ENCODE assay signal across 1 cellular context in genomic region chr15:99495430-99496301, GRCh38.
TF ChIP-seq lines count a peak whose summit lies in the region.

No MANE protein-coding gene starts in this region.

TF ChIP-seq in HepG2, 621 proteins besides CTCF, POLR2A, EP300 and RAD21 (continued from another document and continues in another):
- no peak for TF ChIP-seq ZBTB40 (IDR thresholded peaks at IDR 0.05)
- TF ChIP-seq ZBTB40 (CRISPR knock-in tag; IDR thresholded peaks at IDR 0.05), result 0 out of 2 replicates have a peak, but pooled peaks have one; percentile 51
- TF ChIP-seq PAXIP1 (CRISPR knock-in tag; conservative IDR thresholded peaks at IDR 0.05), result peak; percentile 42; the same call in 1 of the 2 replicates
- TF ChIP-seq GFI1 (CRISPR knock-in tag; IDR thresholded peaks at IDR 0.05; ENCODE audit: borderline replicate concordance), result 0 out of 2 replicates have a peak, but pooled peaks have one; percentile 40
- TF ChIP-seq ZBTB7B (CRISPR knock-in tag; IDR thresholded peaks at IDR 0.05), result peak; percentile 55; the same call in 1 of the 2 replicates
- TF ChIP-seq ELF1 (CRISPR knock-in tag; IDR thresholded peaks at IDR 0.05), result peak; percentile 81
- TF ChIP-seq TEAD3 (CRISPR knock-in tag; optimal IDR thresholded peaks at IDR 0.05; ENCODE audit: borderline replicate concordance), result peak; percentile 5
- peak; percentile 60 for TF ChIP-seq UBTF (CRISPR knock-in tag; IDR thresholded peaks at IDR 0.05)
- TF ChIP-seq THAP9 (CRISPR knock-in tag; IDR thresholded peaks at IDR 0.05; ENCODE audit: borderline replicate concordance), result peak; percentile 27; the same call in 1 of the 2 replicates
- TF ChIP-seq ZFX (CRISPR knock-in tag; IDR thresholded peaks at IDR 0.05; ENCODE audit: low read depth), result peak; percentile 67
- TF ChIP-seq SALL1 (CRISPR knock-in tag; IDR thresholded peaks at IDR 0.05), result peak; percentile 74
- peak; percentile 66; the same call in 1 of the 2 replicates for TF ChIP-seq ZNF747 (CRISPR knock-in tag; IDR thresholded peaks at IDR 0.05; ENCODE audit: borderline replicate concordance)
- 0 out of 2 replicates have a peak, but pooled peaks have one; percentile 20 for TF ChIP-seq ZNF296 (CRISPR knock-in tag; conservative IDR thresholded peaks at IDR 0.05)
- TF ChIP-seq ZNF687 (CRISPR knock-in tag; IDR thresholded peaks at IDR 0.05), result peak; percentile 77
- TF ChIP-seq ZNF280B (CRISPR knock-in tag; IDR thresholded peaks at IDR 0.05; ENCODE audit: borderline replicate concordance), result peak; percentile 36; the same call in 1 of the 2 replicates
- peak; percentile 58; the same call in 1 of the 2 replicates for TF ChIP-seq ZNF292 (CRISPR knock-in tag; IDR thresholded peaks at IDR 0.05; ENCODE audit: borderline replicate concordance, low read depth)
- 0 out of 2 replicates have a peak, but pooled peaks have one; percentile 9 for TF ChIP-seq BCL6 (CRISPR knock-in tag; IDR thresholded peaks at IDR 0.05)
- TF ChIP-seq ZNF460 (CRISPR knock-in tag; IDR thresholded peaks at IDR 0.05; ENCODE audit: borderline replicate concordance), result no peak
- no peak for TF ChIP-seq MAZ (IDR thresholded peaks at IDR 0.05; ENCODE audit: borderline replicate concordance, low read depth, low read length)
- TF ChIP-seq MAZ (CRISPR knock-in tag; IDR thresholded peaks at IDR 0.05; ENCODE audit: low read depth), result peak; percentile 38; the same call in 1 of the 2 replicates
- TF ChIP-seq ZNF770 (CRISPR knock-in tag; IDR thresholded peaks at IDR 0.05), result no peak
- TF ChIP-seq ZNF337 (CRISPR knock-in tag; IDR thresholded peaks at IDR 0.05; ENCODE audit: borderline replicate concordance, low read depth), result 0 out of 2 replicates have a peak, but pooled peaks have one; percentile 17
- TF ChIP-seq TARDBP (CRISPR knock-in tag; IDR thresholded peaks at IDR 0.05), result 0 out of 2 replicates have a peak, but pooled peaks have one; percentile 26
- TF ChIP-seq ZNF33A (CRISPR knock-in tag; IDR thresholded peaks at IDR 0.05; ENCODE audit: borderline replicate concordance), result no peak
- TF ChIP-seq ZNF792 (CRISPR knock-in tag; IDR thresholded peaks at IDR 0.05), result no peak
